28 cellular contexts compared by ENCODE assay signal in the genomic region with DNA sequence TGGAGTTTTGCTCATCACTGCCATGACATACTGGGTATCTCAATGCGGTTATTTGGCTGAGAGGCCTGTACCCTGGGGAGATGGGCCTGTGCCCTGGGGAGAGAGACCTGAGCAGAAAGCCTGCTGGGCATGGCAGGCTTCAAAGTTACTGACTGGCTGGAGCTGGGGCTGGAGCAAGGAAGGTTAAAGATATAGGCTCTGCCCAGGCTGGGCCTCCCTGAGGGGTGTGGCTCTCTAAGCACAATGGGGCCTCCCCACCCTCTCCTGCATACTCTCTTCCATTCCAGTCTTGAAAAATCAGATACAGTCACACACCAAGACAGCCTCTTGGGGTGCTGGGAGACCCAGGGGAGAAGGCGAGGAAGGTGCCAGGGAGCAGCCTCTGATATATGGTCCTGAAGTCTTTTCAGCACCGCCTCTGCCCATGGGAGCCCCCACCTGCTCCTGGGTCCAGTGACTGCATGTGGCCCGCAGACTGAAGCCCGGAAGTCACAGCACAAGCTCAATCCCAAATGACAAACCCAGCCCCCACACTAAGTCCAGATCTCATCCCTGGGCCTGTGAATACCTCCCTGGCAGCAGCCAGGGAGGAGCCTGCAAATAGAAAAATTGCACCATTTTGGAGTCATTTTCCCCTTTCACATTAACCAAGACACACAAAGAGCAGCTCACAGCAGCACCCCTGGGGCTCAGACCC. TPM values are rescaled to one million over a fixed set of nuclear protein-coding genes. Genes with fewer than 3 reads are reported as not detected.
DNase-seq lines count a peak whose midpoint lies in the region; ATAC-seq and TF ChIP-seq lines count a peak whose summit lies in the region.
"Had no signal": no experiment of that assay in that cellular context is flagged by ENCODE, and none has a peak within 500 bp of the region (broad histone marks: within the 10 kb centered on the region; RNA-seq: fewer than 3 reads in every experiment).

No MANE protein-coding gene starts in this region.

- H4K20me1 ChIP-seq in neural cell (ENCODE audit: insufficient read depth) = no peaks in the 10 kb centered on the region

- H3K27ac Mint-ChIP-seq in IgD-negative memory B cell = peak overlapping the region in 2 of 3 donors; percentile 49 to 59
- H3K27ac Mint-ChIP-seq: activated CD4-positive, alpha-beta T cell treated with anti-CD3 and anti-CD28 coated beads for 36 hours; activated CD8-positive, alpha-beta T cell treated with anti-CD3 and anti-CD28 coated beads for 36 hours; activated naive CD4-positive, alpha-beta T cell treated with anti-CD3 and anti-CD28 coated beads, Interleukin-2, amount 50 U/mL, for 24 hours had no signal

- H3K27ac ChIP-seq in angular gyrus (ENCODE audit: low read depth, low read length) (peak overlapping the region; percentile 60), neural cell (ENCODE audit: low read length) (peak overlapping the region; percentile 47)
- H3K27ac ChIP-seq: C4-2B, gastrocnemius medialis, lower lobe of right lung, skin epidermis, upper lobe of left lung had no signal

- peaks cover 2% of the 10 kb centered on the region for H3K27me3 Mint-ChIP-seq in IgD-negative memory B cell

- no peaks in the 10 kb centered on the region for H3K9me3 ChIP-seq in neural cell (ENCODE audit: low read length)
- H3K9me3 ChIP-seq: gastrocnemius medialis, lower lobe of right lung, upper lobe of left lung had no signal

- H3K9me3 Mint-ChIP-seq in IgD-negative memory B cell = peaks cover 0 to 2% (median 1%) of the 10 kb centered on the region in 3 donors
- H3K9me3 Mint-ChIP-seq: activated CD8-positive, alpha-beta T cell treated with anti-CD3 and anti-CD28 coated beads for 36 hours; activated naive CD4-positive, alpha-beta T cell treated with anti-CD3 and anti-CD28 coated beads, Interleukin-2, amount 50 U/mL, for 24 hours; naive thymus-derived CD8-positive, alpha-beta T cell had no signal

- no peaks in the 10 kb centered on the region for H3F3A ChIP-seq in neural cell (ENCODE audit: insufficient read depth, low read length, poor library complexity, severe bottlenecking)

- H3K36me3 ChIP-seq in neural cell (ENCODE audit: insufficient read depth, low read length) = no peaks in the 10 kb centered on the region
- H3K36me3 ChIP-seq: gastrocnemius medialis, lower lobe of right lung, upper lobe of left lung had no signal

- H3K9me2 ChIP-seq in neural cell (ENCODE audit: insufficient read depth, low read length) = no peaks in the 10 kb centered on the region

- no peak overlapping the region for H3K9ac ChIP-seq in neural cell (ENCODE audit: low read length)

- H3K4me3 ChIP-seq in neural cell (ENCODE audit: low read length) = no peak overlapping the region
- H3K4me3 ChIP-seq: gastrocnemius medialis, lower lobe of right lung, skin epidermis, upper lobe of left lung had no signal

- DNase-seq in NCI-H146 treated with DMSO at 0.1 percent for 48 hours (lab: John Stamatoyannopoulos, UW; ENCODE audit: unreplicated experiment) (peak; percentile 96), ACHN (no peak)
- no peak for DNase-seq in stimulated activated CD4-positive, alpha-beta T cell treated with anti-CD3 and anti-CD28 coated beads, Interleukin-2, amount 100 ng/mL, for 48 hours
- DNase-seq: activated CD4-positive, alpha-beta T cell treated with anti-CD3 and anti-CD28 coated beads for 36 hours; activated CD8-positive, alpha-beta T cell treated with anti-CD3 and anti-CD28 coated beads for 36 hours; amniotic stem cell; DMS79; gastrocnemius medialis; GDM1; lower lobe of right lung; midbrain; naive thymus-derived CD8-positive, alpha-beta T cell; NCI-H1048; NCI-H2171 treated with DMSO at 0.1 percent for 48 hours; NCI-H524 treated with DMSO at 0.1 percent for 48 hours; SIG-M5; stimulated activated naive CD4-positive, alpha-beta T cell; SW 1271; upper lobe of left lung had no signal

- no peak for TF ChIP-seq RAD21 in neural cell (conservative IDR thresholded peaks at IDR 0.05)

- no peak overlapping the region for H3K4me3 Mint-ChIP-seq in IgD-negative memory B cell
- H3K4me3 Mint-ChIP-seq: activated CD4-positive, alpha-beta T cell treated with anti-CD3 and anti-CD28 coated beads for 36 hours; activated CD8-positive, alpha-beta T cell treated with anti-CD3 and anti-CD28 coated beads for 36 hours; activated naive CD4-positive, alpha-beta T cell treated with anti-CD3 and anti-CD28 coated beads, Interleukin-2, amount 50 U/mL, for 24 hours; naive thymus-derived CD8-positive, alpha-beta T cell had no signal

- H3K4me1 Mint-ChIP-seq in IgD-negative memory B cell = no peaks in the 10 kb centered on the region
- H3K4me1 Mint-ChIP-seq: activated CD4-positive, alpha-beta T cell treated with anti-CD3 and anti-CD28 coated beads for 36 hours; activated naive CD4-positive, alpha-beta T cell treated with anti-CD3 and anti-CD28 coated beads, Interleukin-2, amount 50 U/mL, for 24 hours; naive thymus-derived CD8-positive, alpha-beta T cell had no signal

- no peaks in the 10 kb centered on the region for H3K79me2 ChIP-seq in neural cell (replicated peaks; ENCODE audit: insufficient read depth, low read length)

- H3K36me3 Mint-ChIP-seq in IgD-negative memory B cell = no peaks in the 10 kb centered on the region
- H3K36me3 Mint-ChIP-seq: activated naive CD4-positive, alpha-beta T cell treated with anti-CD3 and anti-CD28 coated beads, Interleukin-2, amount 50 U/mL, for 24 hours; naive thymus-derived CD8-positive, alpha-beta T cell had no signal

- H2AFZ ChIP-seq in neural cell (ENCODE audit: low read depth, low read length) = no peak overlapping the region

- no peak overlapping the region for H3K4me2 ChIP-seq in neural cell (ENCODE audit: low read length)

- H3K27me3 ChIP-seq in neural cell (ENCODE audit: insufficient read depth, low read depth, low read length) = no peaks in the 10 kb centered on the region
- H3K27me3 ChIP-seq: gastrocnemius medialis, upper lobe of left lung had no signal

- no peak for TF ChIP-seq EP300 in neural cell (conservative IDR thresholded peaks at IDR 0.05; ENCODE audit: poor library complexity, severe bottlenecking)

- in situ Hi-C loops in ACHN (cut with HindIII; ENCODE audit: low pct_ligation_motif_present, low pct_unique_long_range_greater_than_20kb, low sequenced_read_pairs) = no loop called here

- no peak for ATAC-seq in GM19324 (IDR thresholded peaks at IDR 0.05; ENCODE audit: low FRiP score, unreplicated experiment)
- ATAC-seq: activated CD4-positive, alpha-beta T cell treated with anti-CD3 and anti-CD28 coated beads for 36 hours; activated CD8-positive, alpha-beta T cell treated with anti-CD3 and anti-CD28 coated beads for 36 hours; gastrocnemius medialis; lower lobe of right lung; naive thymus-derived CD8-positive, alpha-beta T cell had no signal

- no peak for TF ChIP-seq CTCF in neural cell (IDR thresholded peaks at IDR 0.05; ENCODE audit: poor library complexity, severe bottlenecking)

TF ChIP-seq in neural cell, 6 proteins besides CTCF, POLR2A, EP300 and RAD21:
- TF ChIP-seq MXI1 (conservative IDR thresholded peaks at IDR 0.05; ENCODE audit: poor library complexity, severe bottlenecking) = no peak
- TF ChIP-seq POLR2AphosphoS5 (IDR thresholded peaks at IDR 0.05) = no peak
- no peak for TF ChIP-seq EZH2 (IDR thresholded peaks at IDR 0.05; ENCODE audit: borderline replicate concordance, insufficient read depth, low read length, poor library complexity, severe bottlenecking)
- TF ChIP-seq, protein P1, sequence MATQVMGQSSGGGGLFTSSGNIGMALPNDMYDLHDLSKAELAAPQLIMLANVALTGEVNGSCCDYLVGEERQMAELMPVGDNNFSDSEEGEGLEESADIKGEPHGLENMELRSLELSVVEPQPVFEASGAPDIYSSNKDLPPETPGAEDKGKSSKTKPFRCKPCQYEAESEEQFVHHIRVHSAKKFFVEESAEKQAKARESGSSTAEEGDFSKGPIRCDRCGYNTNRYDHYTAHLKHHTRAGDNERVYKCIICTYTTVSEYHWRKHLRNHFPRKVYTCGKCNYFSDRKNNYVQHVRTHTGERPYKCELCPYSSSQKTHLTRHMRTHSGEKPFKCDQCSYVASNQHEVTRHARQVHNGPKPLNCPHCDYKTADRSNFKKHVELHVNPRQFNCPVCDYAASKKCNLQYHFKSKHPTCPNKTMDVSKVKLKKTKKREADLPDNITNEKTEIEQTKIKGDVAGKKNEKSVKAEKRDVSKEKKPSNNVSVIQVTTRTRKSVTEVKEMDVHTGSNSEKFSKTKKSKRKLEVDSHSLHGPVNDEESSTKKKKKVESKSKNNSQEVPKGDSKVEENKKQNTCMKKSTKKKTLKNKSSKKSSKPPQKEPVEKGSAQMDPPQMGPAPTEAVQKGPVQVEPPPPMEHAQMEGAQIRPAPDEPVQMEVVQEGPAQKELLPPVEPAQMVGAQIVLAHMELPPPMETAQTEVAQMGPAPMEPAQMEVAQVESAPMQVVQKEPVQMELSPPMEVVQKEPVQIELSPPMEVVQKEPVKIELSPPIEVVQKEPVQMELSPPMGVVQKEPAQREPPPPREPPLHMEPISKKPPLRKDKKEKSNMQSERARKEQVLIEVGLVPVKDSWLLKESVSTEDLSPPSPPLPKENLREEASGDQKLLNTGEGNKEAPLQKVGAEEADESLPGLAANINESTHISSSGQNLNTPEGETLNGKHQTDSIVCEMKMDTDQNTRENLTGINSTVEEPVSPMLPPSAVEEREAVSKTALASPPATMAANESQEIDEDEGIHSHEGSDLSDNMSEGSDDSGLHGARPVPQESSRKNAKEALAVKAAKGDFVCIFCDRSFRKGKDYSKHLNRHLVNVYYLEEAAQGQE (IDR thresholded peaks at IDR 0.05; ENCODE audit: borderline replicate concordance) = no peak
- no peak for TF ChIP-seq SMC3 (conservative IDR thresholded peaks at IDR 0.05; ENCODE audit: poor library complexity)
- no peak for TF ChIP-seq TAF1 (IDR thresholded peaks at IDR 0.05; ENCODE audit: low read depth)

RNA-seq across cellular contexts. Expression of gene CACNG1, which starts 25.8 kb away (rescaled TPM):
- polyA plus RNA-seq in IgD-negative memory B cell = not detected
- polyA plus RNA-seq in neural cell = 0.77 TPM in 1 of 2 replicates, not detected in the other
- polyA minus RNA-seq in neural cell = not detected in 2 replicates
- polyA plus RNA-seq: fibroblast of lung; H1; naive thymus-derived CD8-positive, alpha-beta T cell had no signal

RNA-seq across cellular contexts. Expression of gene CACNG4, which starts 54.1 kb away (rescaled TPM):
- polyA plus RNA-seq in IgD-negative memory B cell = not detected
- polyA plus RNA-seq in neural cell = 32.9 and 41.9 TPM in 2 replicates
- 60.9 and 67.5 TPM in 2 replicates for polyA minus RNA-seq in neural cell
- polyA plus RNA-seq: fibroblast of lung; naive thymus-derived CD8-positive, alpha-beta T cell had no signal

Comparison
In these comparisons a context has a peak if more than half of its experiments do, and no peak if none do; other contexts are left out.
1. RNA of gene CACNG4, which starts 54.1 kb away (polyA plus RNA-seq): 32.9 to 41.9 TPM in neural cell; not detected in IgD-negative memory B cell (single experiment); every median in the first group is over 10 times any median in the second.